9 cellular contexts compared by ENCODE assay signal in genomic region chr13:30033681-30034447, GRCh38.
DNase-seq lines count a peak whose midpoint lies in the region; ATAC-seq, FAIRE-seq and TF ChIP-seq lines count a peak whose summit lies in the region.
"Had no signal": no experiment of that assay in that cellular context is flagged by ENCODE, and none has a peak within 500 bp of the region (broad histone marks: within the 10 kb centered on the region; RNA-seq: fewer than 3 reads in every experiment).

No MANE protein-coding gene starts in this region.

- FAIRE-seq in HTR-8/SVneo (lab: Jason Lieb, UNC), result no peak

- no peaks in the 10 kb centered on the region for H3K4me1 Mint-ChIP-seq in activated CD8-positive, alpha-beta T cell treated with anti-CD3 and anti-CD28 coated beads for 36 hours (ENCODE audit: low read depth)

- H3K36me3 Mint-ChIP-seq in activated CD8-positive, alpha-beta T cell treated with anti-CD3 and anti-CD28 coated beads for 36 hours (ENCODE audit: low read depth), result no peaks in the 10 kb centered on the region

- DNase-seq in AG04450 (ENCODE audit: low read depth, low spot score), result peak; percentile 82
- DNase-seq in HTR-8/SVneo (ENCODE audit: insufficient read length, low spot score), result peak; percentile 19
- DNase-seq in amniotic stem cell (lab: John Stamatoyannopoulos, UW), result peak; percentile 86
- DNase-seq in left lung, result no peak
- DNase-seq in activated CD8-positive, alpha-beta T cell treated with anti-CD3 and anti-CD28 coated beads for 36 hours, result no peak
- no peak for DNase-seq in left colon
- no peak for DNase-seq in omental fat pad (ENCODE audit: low spot score)
- DNase-seq: NCI-H510A treated with DMSO at 0.1 percent for 48 hours had no signal

- no peaks in the 10 kb centered on the region for H3K4me1 ChIP-seq in left lung

- POLR2A ChIA-PET in AG04450 (lab: Yijun Ruan, JAX), result interaction anchor here (1.0 to 1.3 kb wide), 2 partner anchors 12 to 86 kb away, joined by 3 to 6 read pairs; no protein-coding TSS in a partner anchor
- POLR2A ChIA-PET in activated CD8-positive, alpha-beta T cell treated with anti-CD3 and anti-CD28 coated beads for 36 hours (lab: Charles Lee), result interaction anchor here (1.0 kb wide), 1 partner anchor 49 kb away, joined by 3 read pairs; no protein-coding TSS in a partner anchor

- no peak overlapping the region for H3K27ac Mint-ChIP-seq in activated CD8-positive, alpha-beta T cell treated with anti-CD3 and anti-CD28 coated beads for 36 hours

- no peaks in the 10 kb centered on the region for H3K36me3 ChIP-seq in left lung

- H3K27me3 Mint-ChIP-seq in activated CD8-positive, alpha-beta T cell treated with anti-CD3 and anti-CD28 coated beads for 36 hours, result peaks cover 6% of the 10 kb centered on the region

- no peak for TF ChIP-seq CTCF in AG04450 (IDR thresholded peaks at IDR 0.05; ENCODE audit: low read depth, low read length)
- no peak for TF ChIP-seq CTCF in left lung (IDR thresholded peaks at IDR 0.05)
- no peak for TF ChIP-seq CTCF in activated CD8-positive, alpha-beta T cell treated with anti-CD3 and anti-CD28 coated beads for 36 hours (IDR thresholded peaks at IDR 0.05)
- TF ChIP-seq CTCF in omental fat pad (IDR thresholded peaks at IDR 0.05), result no peak

- peak overlapping the region; percentile 81 for H3K27ac ChIP-seq in AG04450 (ENCODE audit: low read depth, low read length)
- H3K27ac ChIP-seq in left lung, result no peak overlapping the region

- peak overlapping the region; percentile 27; the same call in 1 of the 2 replicates for H3K4me3 ChIP-seq in AG04450 (ENCODE audit: low read depth, low read length)
- no peak overlapping the region for H3K4me3 ChIP-seq in left lung

- intact Hi-C loops in left lung (cut with DNase I) (no loop called here), left colon (cut with DNase I, micrococcal nuclease) (no loop called here)
- intact Hi-C loops in activated CD8-positive, alpha-beta T cell treated with anti-CD3 and anti-CD28 coated beads for 36 hours (cut with micrococcal nuclease), result no loop called here

- H3K9me3 Mint-ChIP-seq in activated CD8-positive, alpha-beta T cell treated with anti-CD3 and anti-CD28 coated beads for 36 hours, result no peaks in the 10 kb centered on the region

- H3K27me3 ChIP-seq in AG04450 (ENCODE audit: control insufficient read depth, insufficient read depth, low read length) (no peaks in the 10 kb centered on the region), left lung (peaks cover 0 to 2% of the 10 kb centered on the region in 2 donors)

- ATAC-seq in left lung, result peak; percentile 69
- ATAC-seq in activated CD8-positive, alpha-beta T cell treated with anti-CD3 and anti-CD28 coated beads for 36 hours, result no peak
- ATAC-seq in left colon, result no peak
- no peak for ATAC-seq in HG02852 (IDR thresholded peaks at IDR 0.05; ENCODE audit: unreplicated experiment)
- ATAC-seq in omental fat pad (ENCODE audit: low FRiP score), result no peak

- no peak overlapping the region for H3K4me3 Mint-ChIP-seq in activated CD8-positive, alpha-beta T cell treated with anti-CD3 and anti-CD28 coated beads for 36 hours

- H3K9me3 ChIP-seq in AG04450 (ENCODE audit: control insufficient read depth, insufficient read depth, low read length) (no peaks in the 10 kb centered on the region), left lung (no peaks in the 10 kb centered on the region)

- CTCF ChIA-PET in AG04450 (lab: Charles Lee), result interaction anchor here (1.1 to 2.0 kb wide), 2 partner anchors 79 to 526 kb away, joined by 3 to 6 read pairs; no protein-coding TSS in a partner anchor
- CTCF ChIA-PET in activated CD8-positive, alpha-beta T cell treated with anti-CD3 and anti-CD28 coated beads for 36 hours (lab: Charles Lee), result no interaction called here

Comparison
In these comparisons a context has a peak if more than half of its experiments do, and no peak if none do; other contexts are left out.
1. DNase-seq: peak in AG04450 (single experiment), HTR-8/SVneo (single experiment) and amniotic stem cell (single experiment); none in left lung (0 of 2), activated CD8-positive, alpha-beta T cell treated with anti-CD3 and anti-CD28 coated beads for 36 hours (single experiment), left colon (0 of 2) and omental fat pad (single experiment).